In the genomic region with DNA sequence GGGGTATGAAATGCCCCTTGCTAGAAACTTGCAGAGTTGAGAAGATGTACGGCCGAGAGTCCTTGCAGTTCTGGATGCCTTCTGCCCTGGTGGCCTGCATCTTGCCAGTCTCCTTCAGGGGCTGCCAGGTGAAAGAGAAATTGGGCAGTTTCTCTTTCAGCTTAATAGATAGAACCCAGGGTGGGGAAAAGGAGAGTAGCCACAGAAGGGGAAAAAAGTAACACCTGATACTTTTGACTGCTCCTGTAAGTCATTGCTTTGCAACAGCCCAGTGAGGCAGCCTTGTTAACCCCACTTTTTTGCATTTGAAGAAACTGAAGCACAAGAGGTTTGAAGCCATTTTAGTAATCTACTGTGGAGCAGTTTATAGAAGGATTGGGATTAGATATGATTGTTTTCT, we compare ENCODE assay signal across 21 cellular contexts.
"Had no signal": no experiment of that assay in that cellular context is flagged by ENCODE, and none has a peak within 500 bp of the region (broad histone marks: within the 10 kb centered on the region; RNA-seq: fewer than 3 reads in every experiment).

No MANE protein-coding gene starts in this region.

- ATAC-seq: activated T-cell treated with anti-CD3 and anti-CD28 coated beads, Interleukin-2, amount 50 U/mL, for 4 hours; foreskin keratinocyte; natural killer cell; stimulated activated naive B cell treated with anti-CD40 and anti-IgM and Interleukin-4, amounts not matched to agents 10 μg/mL and 1 μg/mL and 100 μg/mL, for 72 hours; WTC11 had no signal

- H3K27ac Mint-ChIP-seq: activated naive CD8-positive, alpha-beta T cell treated with anti-CD3 and anti-CD28 coated beads for 36 hours; stimulated activated naive B cell treated with anti-CD40 and anti-IgM and Interleukin-4, amounts not matched to agents 10 μg/mL and 1 μg/mL and 100 μg/mL, for 72 hours; WTC11 had no signal

- H3K4me3 ChIP-seq: sigmoid colon, smooth muscle cell, transverse colon had no signal

- H3K27me3 Mint-ChIP-seq: activated naive CD8-positive, alpha-beta T cell treated with anti-CD3 and anti-CD28 coated beads for 36 hours; stimulated activated naive B cell treated with anti-CD40 and anti-IgM and Interleukin-4, amounts not matched to agents 10 μg/mL and 1 μg/mL and 100 μg/mL, for 72 hours had no signal

- H3K4me1 Mint-ChIP-seq: activated naive CD8-positive, alpha-beta T cell treated with anti-CD3 and anti-CD28 coated beads for 36 hours; natural killer cell; stimulated activated naive B cell treated with anti-CD40 and anti-IgM and Interleukin-4, amounts not matched to agents 10 μg/mL and 1 μg/mL and 100 μg/mL, for 72 hours had no signal

- H3K4me1 ChIP-seq: foreskin keratinocyte, sigmoid colon, transverse colon had no signal

- H3K4me3 Mint-ChIP-seq: activated naive CD8-positive, alpha-beta T cell treated with anti-CD3 and anti-CD28 coated beads for 36 hours; activated T-cell treated with anti-CD3 and anti-CD28 coated beads, Interleukin-2, amount 50 U/mL, for 4 hours; natural killer cell; stimulated activated naive B cell treated with anti-CD40 and anti-IgM and Interleukin-4, amounts not matched to agents 10 μg/mL and 1 μg/mL and 100 μg/mL, for 72 hours; WTC11 had no signal

- H3K9me3 ChIP-seq: sigmoid colon, transverse colon had no signal

- H3K27ac ChIP-seq: foreskin keratinocyte, sigmoid colon, transverse colon had no signal

- H3K27me3 ChIP-seq: foreskin keratinocyte, sigmoid colon, transverse colon had no signal

- H3K9me3 Mint-ChIP-seq: activated naive CD8-positive, alpha-beta T cell treated with anti-CD3 and anti-CD28 coated beads for 36 hours; activated T-cell treated with anti-CD3 and anti-CD28 coated beads, Interleukin-2, amount 50 U/mL, for 4 hours; activated T-helper 2 cell treated with anti-CD3 and anti-CD28 coated beads, Interferon-gamma antibody, Interleukin-2, Interleukin-4, amounts not matched to agents 10 μg/mL and 5 μg/mL and 100 μg/mL, durations not matched to agents 14 hours and 24 hours and 36 hours; natural killer cell; stimulated activated naive B cell treated with anti-CD40 and anti-IgM and Interleukin-4, amounts not matched to agents 10 μg/mL and 1 μg/mL and 100 μg/mL, for 72 hours; WTC11 had no signal

- DNase-seq: activated CD8-positive, alpha-beta memory T cell treated with anti-CD3 and anti-CD28 coated beads, Interleukin-2, amount 50 U/mL, for 48 hours; activated naive CD4-positive, alpha-beta T cell treated with Interleukin-2 at 50 U/mL for 16 hours; activated naive CD8-positive, alpha-beta T cell treated with anti-CD3 and anti-CD28 coated beads for 36 hours; activated T-cell treated with anti-CD3 and anti-CD28 coated beads, Interleukin-2, amount 50 U/mL, for 4 hours; central memory CD4-positive, alpha-beta T cell; dermis blood vessel endothelial cell; effector CD8-positive, alpha-beta T cell; foreskin keratinocyte; glutamatergic neuron; hypothalamus; midbrain; natural killer cell; retina; sigmoid colon; stimulated activated CD4-positive, alpha-beta T cell treated with anti-CD3 and anti-CD28 coated beads, Interleukin-15, amount 100 ng/mL, for 24 hours; stimulated activated CD8-positive, alpha-beta memory T cell treated with anti-CD3 and anti-CD28 coated beads, Interleukin-4, amount 100 ng/mL, for 48 hours; stimulated activated naive B cell treated with anti-CD40 and anti-IgM and Interleukin-4, amounts not matched to agents 10 μg/mL and 1 μg/mL and 100 μg/mL, for 72 hours; transverse colon had no signal
